Comparison of ENCODE assay signal across 21 cellular contexts in genomic region chr18:40494603-40495002, GRCh38.
DNase-seq lines count a peak whose midpoint lies in the region; ATAC-seq, FAIRE-seq and TF ChIP-seq lines count a peak whose summit lies in the region.
"Had no signal": no experiment of that assay in that cellular context is flagged by ENCODE, and none has a peak within 500 bp of the region (broad histone marks: within the 10 kb centered on the region; RNA-seq: fewer than 3 reads in every experiment).

No MANE protein-coding gene starts in this region.

- H3K36me3 ChIP-seq in mammary epithelial cell (ENCODE audit: insufficient read depth, low read length) = no peaks in the 10 kb centered on the region
- H3K36me3 ChIP-seq in breast epithelium = no peaks in the 10 kb centered on the region
- H3K36me3 ChIP-seq in K562 (ENCODE audit: control insufficient read depth, insufficient read depth, low read length) = no peaks in the 10 kb centered on the region
- H3K36me3 ChIP-seq: BE2C, BLaER1 had no signal

- H3K9ac ChIP-seq in mammary epithelial cell (ENCODE audit: insufficient read depth, low read length) (no peak overlapping the region), K562 (ENCODE audit: insufficient read depth in 1 of 2, low read depth in 2 of 2, low read length in 2 of 2) (no peak overlapping the region)
- H3K9ac ChIP-seq: BLaER1 had no signal

- TF ChIP-seq CTCF in mammary epithelial cell (conservative IDR thresholded peaks at IDR 0.05 in 1 of 2, IDR thresholded peaks at IDR 0.05 in 1 of 2; ENCODE audit: extremely low read depth in 1 of 2, insufficient read depth in 1 of 2, low read depth in 1 of 2, low read length in 2 of 2) = no peak
- no peak for TF ChIP-seq CTCF in breast epithelium (IDR thresholded peaks at IDR 0.05)
- TF ChIP-seq CTCF in D721Med (IDR thresholded peaks at IDR 0.05; ENCODE audit: insufficient read depth, missing control alignments) = no peak
- no peak for TF ChIP-seq CTCF in K562 (IDR thresholded peaks at IDR 0.05 in 2 of 3, conservative IDR thresholded peaks at IDR 0.05 in 1 of 3; ENCODE audit: insufficient read depth in 2 of 3, low read depth in 1 of 3, low read length in 3 of 3)

- H4K20me1 ChIP-seq in mammary epithelial cell (ENCODE audit: insufficient read depth, low read length) = no peaks in the 10 kb centered on the region
- no peaks in the 10 kb centered on the region for H4K20me1 ChIP-seq in K562 (replicated peaks; ENCODE audit: control insufficient read depth, insufficient read depth, low read length)
- H4K20me1 ChIP-seq: BLaER1 had no signal

- 93% methylated on average over 2 of the region's 2 CpGs for WGBS in mammary epithelial cell (ENCODE audit: low coverage, missing lambda C conversion rate)
- 0% methylated on average over 2 of the region's 2 CpGs for WGBS in K562 (ENCODE audit: insufficient coverage, low coverage, missing lambda C conversion rate)

- FAIRE-seq in D721Med (lab: Jason Lieb, UNC) = peak; percentile 84
- FAIRE-seq in K562 (lab: Jason Lieb, UNC) = no peak
- FAIRE-seq: A549, G401.6, GM12891, GM19239 had no signal

- dilution Hi-C loops in mammary epithelial cell (cut with HindIII; ENCODE audit: low sequenced_read_pairs) = no loop called here

- POLR2A ChIA-PET in K562 (lab: Yijun Ruan, JAX) = no interaction called here

- CTCF ChIA-PET in mammary epithelial cell (lab: Charles Lee; ENCODE audit: low non-redundant PET) = no interaction called here
- CTCF ChIA-PET in K562 (lab: Yijun Ruan, JAX; ENCODE audit: low intra/inter-chr PET ratio) = no interaction called here

- no peaks in the 10 kb centered on the region for H3K9me1 ChIP-seq in K562 (ENCODE audit: control insufficient read depth, insufficient read depth, low read length)

- TF ChIP-seq EP300 in K562 (IDR thresholded peaks at IDR 0.05; ENCODE audit: low read length) = no peak

- intact Hi-C loops in mammary epithelial cell (cut with micrococcal nuclease) = no loop called here
- intact Hi-C loops in breast epithelium (cut with DNase I; ENCODE audit: low total_unique reads) = no loop called here
- intact Hi-C loops in K562 (cut with micrococcal nuclease) = no loop called here

- no peaks in the 10 kb centered on the region for H3K79me2 ChIP-seq in mammary epithelial cell (ENCODE audit: insufficient read depth, low read length)
- no peaks in the 10 kb centered on the region for H3K79me2 ChIP-seq in K562 (ENCODE audit: control insufficient read depth, insufficient read depth, low read length)

- no peak for ATAC-seq in K562
- ATAC-seq in HG02763 (IDR thresholded peaks at IDR 0.05; ENCODE audit: unreplicated experiment) = no peak
- ATAC-seq: A549; CD8-positive, alpha-beta T cell had no signal

- H3K4me2 ChIP-seq in mammary epithelial cell (ENCODE audit: insufficient read depth, low read depth, low read length) = no peak overlapping the region
- no peak overlapping the region for H3K4me2 ChIP-seq in K562 (ENCODE audit: insufficient read depth, low read length)
- H3K4me2 ChIP-seq: A549, BLaER1 had no signal

- H3K27ac ChIP-seq in mammary epithelial cell (ENCODE audit: insufficient read depth, low read depth, low read length) (no peak overlapping the region), breast epithelium (no peak overlapping the region), K562 (ENCODE audit: extremely low read depth, low read depth, low read length) (no peak overlapping the region)
- H3K27ac ChIP-seq: 22Rv1, A549, BLaER1 had no signal

- no peak for DNase-seq in mammary epithelial cell
- DNase-seq in breast epithelium (ENCODE audit: low spot score in 2 of 2) = no peak
- no peak for DNase-seq in D721Med (ENCODE audit: insufficient read length, low spot score)
- DNase-seq in K562 (ENCODE audit: extremely low read depth in 1 of 4, low spot score in 3 of 4) = no peak
- no peak for DNase-seq in NCI-H2081 (lab: John Stamatoyannopoulos, UW)
- DNase-seq in foreskin melanocyte = no peak
- DNase-seq: AML-193; BE2C; C1 segment of cervical spinal cord; CD4-positive, alpha-beta T cell; CD8-positive, alpha-beta T cell; COR-L47; DMS79 treated with DMSO at 0.1 percent for 48 hours; GF-D8 had no signal

- H3K9me3 ChIP-seq in mammary epithelial cell (replicated peaks; ENCODE audit: insufficient read depth, low read length) = no peaks in the 10 kb centered on the region
- H3K9me3 ChIP-seq in breast epithelium = no peaks in the 10 kb centered on the region
- no peaks in the 10 kb centered on the region; the same call in 1 of the 2 replicates for H3K9me3 ChIP-seq in K562 (replicated peaks; ENCODE audit: control insufficient read depth, insufficient read depth, low read depth, low read length)
- H3K9me3 ChIP-seq: A549, BE2C, BLaER1 had no signal

- TF ChIP-seq POLR2A in breast epithelium (IDR thresholded peaks at IDR 0.05) = no peak
- TF ChIP-seq POLR2A in K562 (conservative IDR thresholded peaks at IDR 0.05) = no peak

- H3K27me3 ChIP-seq in mammary epithelial cell (ENCODE audit: insufficient read depth, low read length) = no peaks in the 10 kb centered on the region
- H3K27me3 ChIP-seq in breast epithelium = no peaks in the 10 kb centered on the region
- no peaks in the 10 kb centered on the region for H3K27me3 ChIP-seq in K562 (ENCODE audit: control insufficient read depth in 2 of 2, insufficient read depth in 2 of 2, low read length in 2 of 2)
- H3K27me3 ChIP-seq: BE2C, BLaER1 had no signal

- H3K4me1 ChIP-seq in mammary epithelial cell (ENCODE audit: insufficient read depth, low read length) (no peaks in the 10 kb centered on the region), breast epithelium (no peaks in the 10 kb centered on the region), K562 (replicated peaks in 1 of 2; ENCODE audit: control insufficient read depth in 2 of 2, insufficient read depth in 2 of 2, low read length in 2 of 2) (no peaks in the 10 kb centered on the region)
- H3K4me1 ChIP-seq: A549, BE2C, BLaER1 had no signal

- peak overlapping the region; percentile 28 for H2AFZ ChIP-seq in mammary epithelial cell (ENCODE audit: low read depth, low read length)
- H2AFZ ChIP-seq in K562 (ENCODE audit: low read depth, low read length) = no peak overlapping the region

- TF ChIP-seq RAD21 in K562 (CRISPR knock-in tag; conservative IDR thresholded peaks at IDR 0.05 in 1 of 2, IDR thresholded peaks at IDR 0.05 in 1 of 2) = no peak

- in situ Hi-C loops in mammary epithelial cell (cut with MboI; ENCODE audit: low sequenced_read_pairs in 2 of 2) (no loop called here), K562 (cut with MboI) (no loop called here)

- H3K4me3 ChIP-seq in mammary epithelial cell (replicated peaks in 1 of 3; ENCODE audit: insufficient read depth in 1 of 3, low read depth in 2 of 3, low read length in 3 of 3) (no peak overlapping the region), breast epithelium (no peak overlapping the region), K562 (no peak overlapping the region)
- H3K4me3 ChIP-seq: A549, BLaER1 had no signal

- BruUV-seq in mammary epithelial cell (replicated peaks; lab: Mats Ljungman, UMichigan) (no TSS peak), K562 (replicated peaks; lab: Mats Ljungman, UMichigan) (no TSS peak)

TF ChIP-seq in K562, 482 proteins besides CTCF, POLR2A, EP300 and RAD21:
- TF ChIP-seq ZNF512 (tag; IDR thresholded peaks at IDR 0.05) (peak; percentile 66; the same call in 1 of the 2 replicates), HDAC1 (IDR thresholded peaks at IDR 0.05) (no peak), FIP1L1 (IDR thresholded peaks at IDR 0.05; ENCODE audit: low read depth, low read length, poor library complexity, severe bottlenecking) (no peak)
TF ChIP-seq in K562: peak in this region for 1.
